In genomic region chr22:32534252-32535215, GRCh38 we compare ENCODE assay signal across 12 cellular contexts. TPM values are rescaled to one million over a fixed set of nuclear protein-coding genes. Genes with fewer than 3 reads are reported as not detected.
DNase-seq lines count a peak whose midpoint lies in the region; ATAC-seq and TF ChIP-seq lines count a peak whose summit lies in the region.
"Had no signal": no experiment of that assay in that cellular context is flagged by ENCODE, and none has a peak within 500 bp of the region (broad histone marks: within the 10 kb centered on the region; RNA-seq: fewer than 3 reads in every experiment).

No MANE protein-coding gene starts in this region.

- no peak overlapping the region for H3K27ac Mint-ChIP-seq in endodermal cell

- TF ChIP-seq POLR2A in right lobe of liver (IDR thresholded peaks at IDR 0.05): no peak

- H3K27ac ChIP-seq in endodermal cell (ENCODE audit: low read depth, low read length) (peak overlapping the region; percentile 32), right lobe of liver (peak overlapping the region in 2 of 3 donors; percentile 21 to 62), skeletal muscle tissue (ENCODE audit: low read depth, low read length) (peak overlapping the region; percentile 82)

- no peaks in the 10 kb centered on the region for H3K27me3 Mint-ChIP-seq in endodermal cell (ENCODE audit: insufficient read depth)

- peaks cover 4% of the 10 kb centered on the region for H3K4me1 Mint-ChIP-seq in endodermal cell

- no peak overlapping the region for H3K4me3 Mint-ChIP-seq in endodermal cell

- H3K36me3 Mint-ChIP-seq in endodermal cell (ENCODE audit: low read depth): no peaks in the 10 kb centered on the region

- H3K4me1 ChIP-seq in endodermal cell (ENCODE audit: control insufficient read depth, insufficient read depth, low read length) (peaks cover 5% of the 10 kb centered on the region), right lobe of liver (peaks cover 0 to 24% (median 10%) of the 10 kb centered on the region in 4 donors), skeletal muscle tissue (ENCODE audit: control insufficient read depth in 3 of 3, insufficient read depth in 3 of 3, low read length in 3 of 3) (peaks cover 33 to 37% (median 35%) of the 10 kb centered on the region in 3 donors)

- H3K36me3 ChIP-seq in endodermal cell (ENCODE audit: control insufficient read depth, insufficient read depth, low read length) (no peaks in the 10 kb centered on the region), right lobe of liver (no peaks in the 10 kb centered on the region), skeletal muscle tissue (ENCODE audit: control insufficient read depth in 3 of 3, insufficient read depth in 3 of 3, low read length in 3 of 3) (no peaks in the 10 kb centered on the region)
- H3K36me3 ChIP-seq: BE2C had no signal

- H3K27me3 ChIP-seq in endodermal cell (ENCODE audit: control insufficient read depth, insufficient read depth, low read length, poor library complexity, severe bottlenecking) (no peaks in the 10 kb centered on the region), right lobe of liver (no peaks in the 10 kb centered on the region), skeletal muscle tissue (ENCODE audit: control insufficient read depth in 3 of 3, insufficient read depth in 3 of 3, low read length in 3 of 3) (peaks cover 0 to 40% (median 8%) of the 10 kb centered on the region in 3 donors)
- H3K27me3 ChIP-seq: BE2C had no signal

- no peaks in the 10 kb centered on the region for H3K9me3 ChIP-seq in endodermal cell (ENCODE audit: control insufficient read depth, low read length)
- H3K9me3 ChIP-seq in right lobe of liver: no peaks in the 10 kb centered on the region
- H3K9me3 ChIP-seq in skeletal muscle tissue (ENCODE audit: control insufficient read depth in 3 of 3, low read length in 3 of 3): no peaks in the 10 kb centered on the region
- H3K9me3 ChIP-seq: BE2C had no signal

- intact Hi-C loops in right lobe of liver (cut with DNase I): loop anchor here (10.0 kb wide), 2 partner anchors 120 to 460 kb away; no protein-coding TSS in a partner anchor

- ATAC-seq in right lobe of liver: peak; percentile 56 to 73 (median 69)
- no peak for ATAC-seq in GM21423 (IDR thresholded peaks at IDR 0.05; ENCODE audit: unreplicated experiment)

- H3K9me3 Mint-ChIP-seq in endodermal cell: no peaks in the 10 kb centered on the region

- H3K4me3 ChIP-seq in endodermal cell (ENCODE audit: low read length) (no peak overlapping the region), right lobe of liver (no peak overlapping the region), skeletal muscle tissue (ENCODE audit: low read length in 3 of 3) (no peak overlapping the region)

- TF ChIP-seq CTCF in endodermal cell (conservative IDR thresholded peaks at IDR 0.05) (no peak), right lobe of liver (IDR thresholded peaks at IDR 0.05) (peak in 1 of 4 donors; percentile 8)

- H3K9ac ChIP-seq in endodermal cell (ENCODE audit: extremely low read depth, low read length, poor library complexity, severe bottlenecking) (no peak overlapping the region), skeletal muscle tissue (ENCODE audit: low read depth in 1 of 3, low read length in 3 of 3) (no peak overlapping the region)

- WGBS in endodermal cell (ENCODE audit: insufficient coverage in 1 of 2, insufficient read length in 1 of 2), 2 experiments: 91 to 93% methylated on average over 7 to 15 of the region's 15 CpGs
- 44% methylated on average over 4 of the region's 15 CpGs for WGBS in right lobe of liver (ENCODE audit: insufficient coverage, low coverage, low lambda C conversion rate, missing lambda C conversion rate)

- DNase-seq in ELR (ENCODE audit: low read depth) (peak; percentile 49), endodermal cell (no peak), right lobe of liver (peak in 1 of 3 donors; percentile 76), NCI-H2081 treated with DMSO at 0.1 percent for 48 hours (lab: John Stamatoyannopoulos, UW) (no peak), anterior cingulate cortex (lab: John Stamatoyannopoulos, UW) (no peak), NCI-H2029 (lab: John Stamatoyannopoulos, UW) (no peak)
- DNase-seq: BE2C; effector CD8-positive, alpha-beta T cell; midbrain; MM.1S had no signal

RNA-seq across cellular contexts. Expression of gene FBXO7, which starts 59.9 kb away (rescaled TPM):
- 100 to 1,000 TPM in 1 of 2 donors, 10 to 100 TPM in 1; 84.8 to 120 TPM for total RNA-seq in endodermal cell
- polyA plus RNA-seq in endodermal cell (2013, experiment 1 of 2): 73.6 TPM
- polyA plus RNA-seq in endodermal cell (2013, experiment 2 of 2): 69.8 TPM
- 100 to 1,000 TPM in 1 of 6 experiments, 10 to 100 TPM in 5; 37.7 to 100 (median 52.5) TPM for total RNA-seq in right lobe of liver
- total RNA-seq in skeletal muscle tissue: 60.5 TPM

Comparison
In these comparisons a context has a peak if more than half of its experiments do, and no peak if none do; other contexts are left out.
1. H3K27ac ChIP-seq: peak in every context shown above with its lines; median percentile 82 in skeletal muscle tissue; 42 in right lobe of liver; 32 in endodermal cell.